10 cellular contexts compared by ENCODE assay signal in the genomic region with DNA sequence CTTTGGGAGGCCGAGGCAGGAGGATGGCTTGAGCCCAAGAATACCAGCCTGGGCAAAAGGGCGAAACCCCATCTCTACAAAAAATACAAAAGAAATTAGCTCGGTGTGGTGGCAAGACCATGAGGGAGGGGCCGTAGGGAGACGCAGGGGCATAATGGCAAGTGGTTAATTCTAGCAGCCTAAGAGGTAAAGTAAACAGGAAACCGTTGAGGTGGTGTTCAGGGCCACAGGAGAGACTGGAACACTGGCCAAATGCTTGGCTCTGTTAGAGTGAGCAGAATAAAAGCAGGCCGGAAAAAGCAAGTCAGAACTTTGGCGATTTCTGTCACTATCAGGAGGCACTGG.
DNase-seq lines count a peak whose midpoint lies in the region; ATAC-seq and TF ChIP-seq lines count a peak whose summit lies in the region.
"Had no signal": no experiment of that assay in that cellular context is flagged by ENCODE, and none has a peak within 500 bp of the region (broad histone marks: within the 10 kb centered on the region; RNA-seq: fewer than 3 reads in every experiment).

No MANE protein-coding gene starts in this region.

- TF ChIP-seq POLR2A in thyroid gland (IDR thresholded peaks at IDR 0.05): no peak

- ATAC-seq in Panc1: peak; percentile 55
- ATAC-seq in HG03378 (IDR thresholded peaks at IDR 0.05; ENCODE audit: unreplicated experiment): no peak
- no peak for ATAC-seq in HG03175 (IDR thresholded peaks at IDR 0.05; ENCODE audit: unreplicated experiment)
- ATAC-seq: natural killer cell had no signal

- intact Hi-C loops in Panc1 (cut with micrococcal nuclease; ENCODE audit: unreplicated experiment): loop anchor here (2.0 to 5.0 kb wide), 3 partner anchors 35 to 75 kb away; no protein-coding TSS in a partner anchor
- intact Hi-C loops in thyroid gland (cut with DNase I): loop anchor here (10.0 kb wide), 1 partner anchor 47 kb away; no protein-coding TSS in a partner anchor

- in situ Hi-C loops in Panc1 (cut with HindIII; ENCODE audit: low pct_unique_long_range_greater_than_20kb, low sequenced_read_pairs) (no loop called here), GM13976 (cut with MboI; ENCODE audit: low sequenced_read_pairs, unreplicated experiment) (no loop called here)

- peak; percentile 28 for DNase-seq in DMS79 treated with DMSO at 0.1 percent for 48 hours (lab: John Stamatoyannopoulos, UW)
- DNase-seq in DMS79 (lab: John Stamatoyannopoulos, UW): no peak
- peak; percentile 59 for DNase-seq in Panc1 (ENCODE audit: low read depth, low spot score)
- DNase-seq in glomerular visceral epithelial cell (ENCODE audit: extremely low spot score): peak; percentile 85
- no peak for DNase-seq in thyroid gland
- DNase-seq in GM13976 (ENCODE audit: low spot score): no peak
- DNase-seq: 8988T, natural killer cell had no signal

- H3K4me3 ChIP-seq in Panc1 (ENCODE audit: low read depth in 2 of 2, low read length in 2 of 2) (peak overlapping the region in 1 of 2 experiments; percentile 46; a peak in 2 of 4 replicates), thyroid gland (replicated peaks in 1 of 3) (no peak overlapping the region)

- BruUV-seq in Panc1 (replicated peaks; lab: Mats Ljungman, UMichigan): no TSS peak

- WGBS in thyroid gland, 2 donors: 73 to 76% methylated on average over 8 of the region's 8 CpGs

- TF ChIP-seq CTCF in Panc1 (IDR thresholded peaks at IDR 0.05) (no peak), thyroid gland (IDR thresholded peaks at IDR 0.05) (no peak), GM13976 (IDR thresholded peaks at IDR 0.05; ENCODE audit: borderline replicate concordance, control extremely low read depth, extremely low read depth, insufficient read depth, missing control alignments) (no peak)

- peak overlapping the region; percentile 97 for H3K27ac ChIP-seq in Panc1 (ENCODE audit: low read length)
- H3K27ac ChIP-seq in thyroid gland: peak overlapping the region in 2 of 3 donors; percentile 88 to 92

- CTCF ChIA-PET in Panc1 (lab: Charles Lee): interaction anchor here (1.4 kb wide), 1 partner anchor 66 kb away, joined by 6 read pairs; no protein-coding TSS in a partner anchor

- H3K36me3 ChIP-seq in Panc1 (ENCODE audit: control insufficient read depth, insufficient read depth, low read length) (no peaks in the 10 kb centered on the region), thyroid gland (no peaks in the 10 kb centered on the region)

- H3K27me3 ChIP-seq in Panc1 (ENCODE audit: control insufficient read depth, insufficient read depth, low read length) (no peaks in the 10 kb centered on the region), thyroid gland (no peaks in the 10 kb centered on the region)

- H3K4me1 ChIP-seq in Panc1 (ENCODE audit: control insufficient read depth, insufficient read depth, low read length): peaks cover 70% of the 10 kb centered on the region
- peaks cover 6 to 34% of the 10 kb centered on the region in 2 donors for H3K4me1 ChIP-seq in thyroid gland

- H3K9me3 ChIP-seq in Panc1 (ENCODE audit: control insufficient read depth, insufficient read depth, low read depth, low read length) (no peaks in the 10 kb centered on the region), thyroid gland (no peaks in the 10 kb centered on the region)

- POLR2A ChIA-PET in Panc1 (lab: Charles Lee): no interaction called here

Comparison
In these comparisons a context has a peak if more than half of its experiments do, and no peak if none do; other contexts are left out.
1. DNase-seq: peak in DMS79 treated with DMSO at 0.1 percent for 48 hours (single experiment), Panc1 (single experiment) and glomerular visceral epithelial cell (single experiment); none in DMS79 (single experiment), thyroid gland (0 of 2) and GM13976 (single experiment).